Comparison of ENCODE assay signal across 29 cellular contexts in the genomic region with DNA sequence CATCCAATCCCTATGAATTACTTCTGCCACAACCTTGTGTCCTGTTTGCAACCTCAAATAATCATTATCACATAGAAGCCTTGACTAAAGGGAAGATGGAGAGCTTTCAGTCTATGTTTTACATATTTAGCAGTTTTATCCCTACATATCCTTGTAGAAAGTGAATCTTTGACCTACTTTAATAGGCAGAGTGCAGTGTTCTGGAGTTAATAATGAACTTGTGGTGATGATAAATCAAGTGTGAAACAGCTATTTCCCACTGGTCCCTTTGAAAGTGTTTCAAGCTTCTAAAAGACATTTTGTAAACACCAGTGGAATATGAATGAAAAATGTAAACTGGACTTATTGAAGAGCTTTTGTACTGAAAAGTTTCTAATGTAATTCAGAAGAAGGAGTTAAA.
"Had no signal": no experiment of that assay in that cellular context is flagged by ENCODE, and none has a peak within 500 bp of the region (broad histone marks: within the 10 kb centered on the region; RNA-seq: fewer than 3 reads in every experiment).

No MANE protein-coding gene starts in this region.

- H2AFZ ChIP-seq: hepatocyte, neural progenitor cell, parathyroid adenoma had no signal

- H3K9me3 ChIP-seq: colonic mucosa, gastroesophageal sphincter, heart left ventricle, mucosa of descending colon, right atrium auricular region, suprapubic skin, transverse colon, upper lobe of right lung, uterus had no signal

- H3K27me3 ChIP-seq: colonic mucosa, gastroesophageal sphincter, heart left ventricle, hepatocyte, left lung, neural progenitor cell, right atrium auricular region, suprapubic skin, transverse colon, upper lobe of right lung, uterus had no signal

- H3K27ac ChIP-seq: colonic mucosa, epithelial cell of prostate, gastroesophageal sphincter, heart left ventricle, hepatocyte, left lung, neural progenitor cell, parathyroid adenoma, right atrium auricular region, suprapubic skin, transverse colon, upper lobe of right lung had no signal

- DNase-seq: colonic mucosa; effector CD8-positive, alpha-beta T cell; endodermal cell; foreskin fibroblast; heart left ventricle; left lung; mesenchymal stem cell; mucosa of descending colon; naive B cell; stimulated activated CD4-positive, alpha-beta T cell treated with anti-CD3 and anti-CD28 coated beads, Interleukin-12 subunit alpha, Interleukin-12 subunit beta, amount 100 ng/mL, for 4 hours; stimulated activated CD4-positive, alpha-beta T cell treated with anti-CD3 and anti-CD28 coated beads, Interleukin-1b, Interleukin-23, amount 100 ng/mL, for 48 hours; stimulated activated CD4-positive, alpha-beta T cell treated with anti-CD3 and anti-CD28 coated beads, Interleukin-4, amount 100 ng/mL, for 1 hour; stimulated activated CD8-positive, alpha-beta memory T cell treated with anti-CD3 and anti-CD28 coated beads, Interleukin-4, amount 100 ng/mL, for 48 hours; stimulated activated naive CD4-positive, alpha-beta T cell; stimulated activated naive CD8-positive, alpha-beta T cell treated with anti-CD3 and anti-CD28 coated beads, Interleukin-15, amount 100 ng/mL, for 72 hours; transverse colon; upper lobe of right lung; uterus had no signal

- ATAC-seq: esophagus mucosa; gastroesophageal sphincter; heart left ventricle; left lung; mucosa of descending colon; natural killer cell treated with Interleukin-12 subunit alpha and Interleukin-12 subunit beta and Interleukin-15 and Interleukin-18, amount 100 ng/mL, for 72 hours; sciatic nerve; stimulated activated naive CD8-positive, alpha-beta T cell treated with anti-CD3 and anti-CD28 coated beads, Interleukin-15, amount 100 ng/mL, for 72 hours; upper lobe of right lung had no signal

- H3K4me3 ChIP-seq: colonic mucosa, gastroesophageal sphincter, heart left ventricle, hepatocyte, left lung, mucosa of descending colon, neural progenitor cell, right atrium auricular region, smooth muscle cell, suprapubic skin, transverse colon, upper lobe of right lung, uterus had no signal

- H3K9ac ChIP-seq: neural progenitor cell, parathyroid adenoma had no signal

- H3K4me2 ChIP-seq: hepatocyte, neural progenitor cell, smooth muscle cell had no signal

- H3K4me1 ChIP-seq: colonic mucosa, gastroesophageal sphincter, heart left ventricle, left lung, neural progenitor cell, parathyroid adenoma, right atrium auricular region, suprapubic skin, transverse colon, upper lobe of right lung, uterus had no signal

- H3K36me3 ChIP-seq: colonic mucosa, gastroesophageal sphincter, heart left ventricle, left lung, neural progenitor cell, right atrium auricular region, suprapubic skin, transverse colon, upper lobe of right lung, uterus had no signal

- H3K79me2 ChIP-seq: hepatocyte, parathyroid adenoma had no signal
